27 cellular contexts compared by ENCODE assay signal in the genomic region with DNA sequence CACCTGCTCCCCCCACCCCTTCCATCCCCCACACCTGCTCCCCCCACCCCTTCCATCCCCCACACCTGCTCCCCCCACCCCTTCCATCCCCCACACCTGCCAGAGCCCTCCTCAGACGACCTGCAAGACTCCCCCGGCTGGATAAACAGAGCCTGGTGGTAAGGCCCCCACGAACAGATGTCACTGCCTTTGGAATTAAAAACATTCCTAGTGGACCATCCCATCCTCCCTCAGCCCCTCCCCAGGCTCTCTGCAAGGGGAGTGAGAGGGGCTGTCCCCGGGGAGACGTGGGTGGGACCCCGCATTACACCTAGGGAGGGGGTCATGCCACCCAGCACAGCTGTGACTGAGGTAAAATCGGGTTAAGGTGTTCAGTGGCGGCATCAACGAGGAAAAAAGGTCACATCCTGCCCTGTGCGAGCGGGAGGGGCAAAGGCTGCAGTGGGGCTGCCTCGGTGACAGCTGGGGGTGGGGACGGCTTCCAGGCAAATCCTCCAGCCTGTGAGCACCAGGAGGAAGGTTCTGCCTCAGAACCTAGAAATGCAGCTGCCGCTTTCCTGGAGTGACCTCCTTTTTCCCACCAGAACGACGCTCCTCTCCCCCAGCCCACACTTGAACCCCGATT. TPM values are rescaled to one million over a fixed set of nuclear protein-coding genes. Genes with fewer than 3 reads are reported as not detected.
DNase-seq lines count a peak whose midpoint lies in the region; ATAC-seq, FAIRE-seq and TF ChIP-seq lines count a peak whose summit lies in the region.
"Had no signal": no experiment of that assay in that cellular context is flagged by ENCODE, and none has a peak within 500 bp of the region (broad histone marks: within the 10 kb centered on the region; RNA-seq: fewer than 3 reads in every experiment).

No MANE protein-coding gene starts in this region.

- H4K91ac ChIP-seq in H1 (replicated peaks; ENCODE audit: insufficient read length, low read length): no peak overlapping the region

- H3K27ac Mint-ChIP-seq in activated T-cell treated with anti-CD3 and anti-CD28 coated beads, Interleukin-2, amount 50 U/mL, for 72 hours: peak overlapping the region; percentile 42
- no peak overlapping the region for H3K27ac Mint-ChIP-seq in nephron progenitor cell
- H3K27ac Mint-ChIP-seq: activated CD8-positive, alpha-beta T cell treated with anti-CD3 and anti-CD28 coated beads, Interleukin-2, amount 10 ng/mL, durations not matched to agents 7 days and 5 days; activated naive CD4-positive, alpha-beta T cell treated with anti-CD3 and anti-CD28 coated beads, Interleukin-2, amount 10 ng/mL, durations not matched to agents 7 days and 5 days had no signal

- no peak for ATAC-seq in activated T-cell treated with anti-CD3 and anti-CD28 coated beads, Interleukin-2, amount 50 U/mL, for 72 hours (replicated peaks in 1 of 2)
- ATAC-seq in activated T-cell treated with anti-CD3 and anti-CD28 coated beads, Interleukin-2, amount 50 U/mL, for 4 hours: no peak
- ATAC-seq in Panc1: peak; percentile 54
- ATAC-seq: activated CD8-positive, alpha-beta T cell treated with anti-CD3 and anti-CD28 coated beads, Interleukin-2, amount 10 ng/mL, durations not matched to agents 7 days and 5 days; left lung; mucosa of descending colon; stimulated activated naive CD8-positive, alpha-beta T cell treated with anti-CD3 and anti-CD28 coated beads, Interleukin-15, Interleukin-2, amounts not matched to agents 100 U/mL and 50 U/mL, for 24 hours had no signal

- no peak overlapping the region for H3K56ac ChIP-seq in H1 (replicated peaks; ENCODE audit: insufficient read length, low read depth, low read length)

- no peak overlapping the region for H3K23ac ChIP-seq in H1 (ENCODE audit: insufficient read length)

- H4K20me1 ChIP-seq in H1 (replicated peaks in 1 of 2; ENCODE audit: control insufficient read depth in 1 of 2, insufficient read depth in 2 of 2, low read length in 2 of 2): peaks cover 6 to 13% of the 10 kb centered on the region in 2 experiments

- H3K4me3 Mint-ChIP-seq in activated T-cell treated with anti-CD3 and anti-CD28 coated beads, Interleukin-2, amount 50 U/mL, for 72 hours: no peak overlapping the region
- no peak overlapping the region for H3K4me3 Mint-ChIP-seq in activated T-cell treated with anti-CD3 and anti-CD28 coated beads, Interleukin-2, amount 50 U/mL, for 4 hours
- no peak overlapping the region for H3K4me3 Mint-ChIP-seq in nephron progenitor cell
- H3K4me3 Mint-ChIP-seq: activated CD8-positive, alpha-beta T cell treated with anti-CD3 and anti-CD28 coated beads, Interleukin-2, amount 10 ng/mL, durations not matched to agents 7 days and 5 days; activated naive CD4-positive, alpha-beta T cell treated with anti-CD3 and anti-CD28 coated beads, Interleukin-2, amount 10 ng/mL, durations not matched to agents 7 days and 5 days; immature natural killer cell had no signal

- H3K27ac ChIP-seq in Panc1 (ENCODE audit: low read length): no peak overlapping the region
- H3K27ac ChIP-seq in H1 (ENCODE audit: low read depth, low read length): no peak overlapping the region
- H3K27ac ChIP-seq: epithelial cell of prostate, hepatocyte, left lung had no signal

- no peak overlapping the region for H2BK120ac ChIP-seq in H1 (replicated peaks; ENCODE audit: low read depth, low read length)

- no peaks in the 10 kb centered on the region for H3K36me3 Mint-ChIP-seq in activated T-cell treated with anti-CD3 and anti-CD28 coated beads, Interleukin-2, amount 50 U/mL, for 72 hours (ENCODE audit: insufficient read depth in 2 of 2)
- no peaks in the 10 kb centered on the region for H3K36me3 Mint-ChIP-seq in activated T-cell treated with anti-CD3 and anti-CD28 coated beads, Interleukin-2, amount 50 U/mL, for 4 hours (ENCODE audit: insufficient read depth)
- H3K36me3 Mint-ChIP-seq in nephron progenitor cell (ENCODE audit: low read depth): no peaks in the 10 kb centered on the region

- no peak overlapping the region for H4K5ac ChIP-seq in H1 (ENCODE audit: insufficient read length, low read depth, low read length)

- TF ChIP-seq CTCF in Panc1 (IDR thresholded peaks at IDR 0.05): no peak
- TF ChIP-seq CTCF in H1 (IDR thresholded peaks at IDR 0.05; ENCODE audit: control extremely low read depth in 1 of 3, insufficient read depth in 1 of 3, low read depth in 1 of 3, low read length in 3 of 3): no peak
- TF ChIP-seq CTCF in D721Med (IDR thresholded peaks at IDR 0.05; ENCODE audit: insufficient read depth, missing control alignments): no peak
- TF ChIP-seq CTCF in nephron progenitor cell (IDR thresholded peaks at IDR 0.05): no peak

- H2AFZ ChIP-seq in H1 (ENCODE audit: low read length): no peak overlapping the region
- H2AFZ ChIP-seq: hepatocyte had no signal

- H2BK20ac ChIP-seq in H1 (ENCODE audit: low read length): no peak overlapping the region

- H3K4me3 ChIP-seq in Panc1 (ENCODE audit: low read depth in 2 of 2, low read length in 2 of 2): no peak overlapping the region
- no peak overlapping the region for H3K4me3 ChIP-seq in H1 (ENCODE audit: extremely low read depth in 1 of 4, insufficient read depth in 2 of 4, low read depth in 3 of 4, low read length in 4 of 4)
- H3K4me3 ChIP-seq: hepatocyte, left lung, mucosa of descending colon had no signal

- H3K9me3 Mint-ChIP-seq in activated T-cell treated with anti-CD3 and anti-CD28 coated beads, Interleukin-2, amount 50 U/mL, for 72 hours: no peaks in the 10 kb centered on the region
- no peaks in the 10 kb centered on the region for H3K9me3 Mint-ChIP-seq in activated T-cell treated with anti-CD3 and anti-CD28 coated beads, Interleukin-2, amount 50 U/mL, for 4 hours
- no peaks in the 10 kb centered on the region for H3K9me3 Mint-ChIP-seq in nephron progenitor cell
- H3K9me3 Mint-ChIP-seq: activated naive CD4-positive, alpha-beta T cell treated with anti-CD3 and anti-CD28 coated beads, Interleukin-2, amount 10 ng/mL, durations not matched to agents 7 days and 5 days; immature natural killer cell had no signal

- POLR2A ChIA-PET in Panc1 (lab: Charles Lee) (no interaction called here), H1 (lab: Charles Lee; ENCODE audit: partially characterized antibody) (no interaction called here)

- no peak overlapping the region for H2AK5ac ChIP-seq in H1 (ENCODE audit: low read depth, low read length)

- no peak for DNase-seq in activated T-cell treated with anti-CD3 and anti-CD28 coated beads, Interleukin-2, amount 50 U/mL, for 72 hours
- DNase-seq in activated T-cell treated with anti-CD3 and anti-CD28 coated beads, Interleukin-2, amount 50 U/mL, for 4 hours: no peak
- DNase-seq in Panc1 (ENCODE audit: low read depth, low spot score) (no peak), H1 (ENCODE audit: low read depth in 1 of 2, low spot score in 2 of 2) (no peak), urothelium cell line (ENCODE audit: low spot score) (peak; percentile 7), D721Med (ENCODE audit: insufficient read length, low spot score) (no peak), NCI-H1417 (lab: John Stamatoyannopoulos, UW) (no peak), nephron progenitor cell (no peak)
- DNase-seq: 8988T; activated CD4-positive, CD25-positive, alpha-beta regulatory T cell treated with anti-CD3 and anti-CD28 coated beads, Interleukin-2, amount 50 U/mL, for 72 hours; activated CD8-positive, alpha-beta T cell treated with anti-CD3 and anti-CD28 coated beads, Interleukin-2, amount 10 ng/mL, durations not matched to agents 7 days and 5 days; activated naive CD4-positive, alpha-beta T cell treated with anti-CD3 and anti-CD28 coated beads, Interleukin-2, amount 10 ng/mL, durations not matched to agents 7 days and 5 days; AML-193; amygdala; GOT3; immature natural killer cell; mucosa of descending colon; NCI-H1092; NCI-H2081 treated with DMSO at 0.1 percent for 48 hours; NCI-H510A; stimulated activated CD4-positive, alpha-beta T cell treated with anti-CD3 and anti-CD28 coated beads, Interleukin-4, amount 100 ng/mL, for 24 hours; stimulated activated naive CD8-positive, alpha-beta T cell treated with anti-CD3 and anti-CD28 coated beads, Interleukin-15, Interleukin-2, amounts not matched to agents 100 U/mL and 50 U/mL, for 24 hours had no signal

- H3K79me2 ChIP-seq in H1 (ENCODE audit: control insufficient read depth in 1 of 2, insufficient read depth in 2 of 2, low read length in 2 of 2): no peaks in the 10 kb centered on the region
- H3K79me2 ChIP-seq: hepatocyte had no signal

- 0 out of 2 replicates have a peak overlapping the region, but pooled peaks have one; percentile 29 for H2BK15ac ChIP-seq in H1 (ENCODE audit: low read length)

- no peak overlapping the region for H3K4ac ChIP-seq in H1 (replicated peaks; ENCODE audit: insufficient read length, low read depth, low read length)

- TF ChIP-seq EP300 in H1 (IDR thresholded peaks at IDR 0.05; ENCODE audit: borderline replicate concordance in 1 of 2, low read depth in 2 of 2, low read length in 2 of 2): no peak

- in situ Hi-C loops in Panc1 (cut with HindIII; ENCODE audit: low pct_unique_long_range_greater_than_20kb, low sequenced_read_pairs): no loop called here

- H3K9me3 ChIP-seq in Panc1 (ENCODE audit: control insufficient read depth, insufficient read depth, low read depth, low read length): no peaks in the 10 kb centered on the region
- no peaks in the 10 kb centered on the region for H3K9me3 ChIP-seq in H1 (ENCODE audit: insufficient read depth in 2 of 2, low read depth in 1 of 2, low read length in 1 of 2)
- H3K9me3 ChIP-seq: left lung, mucosa of descending colon had no signal

- H3K14ac ChIP-seq in H1 (ENCODE audit: insufficient read length): no peak overlapping the region

- H3K4me1 ChIP-seq in Panc1 (ENCODE audit: control insufficient read depth, insufficient read depth, low read length) (peaks cover 6% of the 10 kb centered on the region), H1 (replicated peaks in 1 of 4; ENCODE audit: control insufficient read depth in 3 of 4, insufficient read depth in 4 of 4, low read length in 3 of 4) (peaks cover 0 to 16% (median 9%) of the 10 kb centered on the region in 4 experiments; a peak in 6 of 7 replicates)

- H2BK5ac ChIP-seq in H1 (ENCODE audit: low read depth, low read length): no peak overlapping the region

- no peaks in the 10 kb centered on the region for H3K4me1 Mint-ChIP-seq in activated T-cell treated with anti-CD3 and anti-CD28 coated beads, Interleukin-2, amount 50 U/mL, for 72 hours (ENCODE audit: low read depth)
- no peaks in the 10 kb centered on the region for H3K4me1 Mint-ChIP-seq in activated T-cell treated with anti-CD3 and anti-CD28 coated beads, Interleukin-2, amount 50 U/mL, for 4 hours (ENCODE audit: low read depth)
- H3K4me1 Mint-ChIP-seq in nephron progenitor cell: peaks cover 84% of the 10 kb centered on the region
- H3K4me1 Mint-ChIP-seq: activated naive CD4-positive, alpha-beta T cell treated with anti-CD3 and anti-CD28 coated beads, Interleukin-2, amount 10 ng/mL, durations not matched to agents 7 days and 5 days had no signal

- H3K27me3 ChIP-seq in Panc1 (ENCODE audit: control insufficient read depth, insufficient read depth, low read length) (no peaks in the 10 kb centered on the region), H1 (replicated peaks in 1 of 4; ENCODE audit: control insufficient read depth in 3 of 4, extremely low read depth in 1 of 4, insufficient read depth in 3 of 4, low read length in 3 of 4) (peaks cover 0 to 14% (median 6%) of the 10 kb centered on the region in 4 experiments; a peak in 5 of 7 replicates)
- H3K27me3 ChIP-seq: hepatocyte, left lung had no signal

- no peak overlapping the region for H2BK12ac ChIP-seq in H1 (ENCODE audit: low read depth, low read length)

- H3K36me3 ChIP-seq in Panc1 (ENCODE audit: control insufficient read depth, insufficient read depth, low read length): no peaks in the 10 kb centered on the region
- H3K36me3 ChIP-seq in H1 (ENCODE audit: control insufficient read depth in 2 of 4, insufficient read depth in 4 of 4, low read length in 3 of 4): no peaks in the 10 kb centered on the region; a peak in 1 of 8 replicates

- CTCF ChIA-PET in Panc1 (lab: Charles Lee): no interaction called here
- CTCF ChIA-PET in H1 (lab: Charles Lee; ENCODE audit: partially characterized antibody): interaction anchor here (0.6 to 6.3 kb wide), 4 partner anchors 10 to 230 kb away, joined by 3 to 41 read pairs (median 4); no protein-coding TSS in a partner anchor

- H4K8ac ChIP-seq in H1 (ENCODE audit: extremely low read depth, insufficient read depth, low read length): no peak overlapping the region

- TF ChIP-seq POLR2A in H1 (IDR thresholded peaks at IDR 0.05; ENCODE audit: control extremely low read depth in 1 of 2, low read depth in 2 of 2, low read length in 2 of 2): no peak

- TF ChIP-seq RAD21 in H1 (IDR thresholded peaks at IDR 0.05 in 1 of 2, conservative IDR thresholded peaks at IDR 0.05 in 1 of 2; ENCODE audit: low read depth in 2 of 2, low read length in 2 of 2): no peak

- H3K18ac ChIP-seq in H1 (ENCODE audit: extremely low read depth, low read length): no peak overlapping the region

- H3K27me3 Mint-ChIP-seq in activated T-cell treated with anti-CD3 and anti-CD28 coated beads, Interleukin-2, amount 50 U/mL, for 72 hours (ENCODE audit: low read depth): no peaks in the 10 kb centered on the region
- no peaks in the 10 kb centered on the region for H3K27me3 Mint-ChIP-seq in activated T-cell treated with anti-CD3 and anti-CD28 coated beads, Interleukin-2, amount 50 U/mL, for 4 hours (ENCODE audit: low read depth)
- peaks cover 11% of the 10 kb centered on the region for H3K27me3 Mint-ChIP-seq in nephron progenitor cell (ENCODE audit: low read depth, poor library complexity)
- H3K27me3 Mint-ChIP-seq: activated naive CD4-positive, alpha-beta T cell treated with anti-CD3 and anti-CD28 coated beads, Interleukin-2, amount 10 ng/mL, durations not matched to agents 7 days and 5 days had no signal

- no peaks in the 10 kb centered on the region for H3K79me1 ChIP-seq in H1 (ENCODE audit: low read depth, low read length)

- no peak overlapping the region for H3K4me2 ChIP-seq in H1 (ENCODE audit: insufficient read depth in 1 of 2, low read depth in 2 of 2, low read length in 2 of 2)
- H3K4me2 ChIP-seq: hepatocyte had no signal

- peaks cover 7% of the 10 kb centered on the region; the same call in 1 of the 2 replicates for H3K23me2 ChIP-seq in H1 (ENCODE audit: low read depth, low read length)

- FAIRE-seq in H1 (lab: Jason Lieb, UNC): no peak
- FAIRE-seq in urothelium cell line (lab: Jason Lieb, UNC): no peak
- FAIRE-seq in D721Med (lab: Jason Lieb, UNC): no peak
- FAIRE-seq: GM12892, GM19239 had no signal

- no TSS peak for BruUV-seq in Panc1 (replicated peaks; lab: Mats Ljungman, UMichigan)

- WGBS in H1 (ENCODE audit: extremely low coverage in 1 of 2, insufficient coverage in 1 of 2, insufficient read length in 1 of 2, insufficient replicate concordance in 2 of 2, low coverage in 1 of 2, low lambda C conversion rate in 2 of 2, missing lambda C conversion rate in 1 of 2), 2 experiments: 76% methylated on average over 17 of the region's 17 CpGs; no CpG with 5 or more reads in 1 of the 2 experiments

- intact Hi-C loops in Panc1 (cut with micrococcal nuclease; ENCODE audit: unreplicated experiment): no loop called here

- no peak overlapping the region for H3K9ac ChIP-seq in H1 (replicated peaks in 1 of 4; ENCODE audit: extremely low read depth in 1 of 4, low read depth in 3 of 4, low read length in 3 of 4)

RNA-seq across cellular contexts. Expression of a gene that starts 38.7 kb away (rescaled TPM):
- 10 to 100 TPM; 10.3 to 12.0 TPM for total RNA-seq in activated T-cell treated with anti-CD3 and anti-CD28 coated beads, Interleukin-2, amount 50 U/mL, for 72 hours
- total RNA-seq in activated T-cell treated with anti-CD3 and anti-CD28 coated beads, Interleukin-2, amount 50 U/mL, for 4 hours: 10 to 100 TPM; 21.6 to 22.5 (median 22.1) TPM
- 10.2 TPM for total RNA-seq in Panc1 (2021; ENCODE audit: unreplicated experiment)
- polyA plus RNA-seq in Panc1 (2012; ENCODE audit: insufficient read length): 10.7 TPM
- total RNA-seq in H1 (2021; fragmentation: NEBNext Ultra II Directional; extraction: Animal tissue kit (Norgen Biotek cat#: 25700)): 17.2 and 17.4 TPM in 2 replicates
- 13.4 and 13.8 TPM in 2 replicates for polyA plus RNA-seq in H1 (2011; rRNA removed)
- 14.0 TPM for polyA plus RNA-seq in H1 (2011; cell fraction: cytosol; rRNA removed)
- polyA plus RNA-seq in H1 (2011; cell fraction: nucleus; rRNA removed): 13.2 TPM
- polyA plus RNA-seq in H1 (2012, experiment 1 of 2): 16.6 to 18.0 TPM (median 16.9 TPM) in 4 replicates
- 20.1 TPM for polyA plus RNA-seq in H1 (2012, experiment 2 of 2)
- 11.2 TPM for polyA plus RNA-seq in H1 (2013, experiment 1 of 2)
- 11.6 TPM for polyA plus RNA-seq in H1 (2013, experiment 2 of 2)
- polyA minus RNA-seq in H1 (2011; rRNA and poly(A)+ RNA removed): 11.7 and 14.6 TPM in 2 replicates
- 7.2 TPM for polyA minus RNA-seq in H1 (2011; cell fraction: cytosol; rRNA and poly(A)+ RNA removed)
- polyA minus RNA-seq in H1 (2011; cell fraction: nucleus; rRNA and poly(A)+ RNA removed): 18.9 TPM

RNA-seq across cellular contexts. Expression of a gene that starts 56.1 kb away (rescaled TPM):
- 1 to 10 TPM; 1.2 to 1.7 TPM for total RNA-seq in activated T-cell treated with anti-CD3 and anti-CD28 coated beads, Interleukin-2, amount 50 U/mL, for 72 hours
- total RNA-seq in activated T-cell treated with anti-CD3 and anti-CD28 coated beads, Interleukin-2, amount 50 U/mL, for 4 hours: under 1 TPM; 0.18 to 0.49 (median 0.18) TPM
- 126 TPM for total RNA-seq in Panc1 (2021; ENCODE audit: unreplicated experiment)
- polyA plus RNA-seq in Panc1 (2012; ENCODE audit: insufficient read length): 134 TPM
- total RNA-seq in H1 (2021; fragmentation: NEBNext Ultra II Directional; extraction: Animal tissue kit (Norgen Biotek cat#: 25700)): 88.4 and 94.1 TPM in 2 replicates
- 107 and 205 TPM in 2 replicates for polyA plus RNA-seq in H1 (2011; rRNA removed)
- polyA plus RNA-seq in H1 (2011; cell fraction: cytosol; rRNA removed): 64.0 TPM
- 91.0 TPM for polyA plus RNA-seq in H1 (2011; cell fraction: nucleus; rRNA removed)
- 66.9 to 74.9 TPM (median 72.0 TPM) in 4 replicates for polyA plus RNA-seq in H1 (2012, experiment 1 of 2)
- 66.3 TPM for polyA plus RNA-seq in H1 (2012, experiment 2 of 2)
- 53.1 TPM for polyA plus RNA-seq in H1 (2013, experiment 1 of 2)
- polyA plus RNA-seq in H1 (2013, experiment 2 of 2): 63.6 TPM
- polyA minus RNA-seq in H1 (2011; rRNA and poly(A)+ RNA removed): 85.6 and 114 TPM in 2 replicates
- polyA minus RNA-seq in H1 (2011; cell fraction: cytosol; rRNA and poly(A)+ RNA removed): 74.2 TPM
- polyA minus RNA-seq in H1 (2011; cell fraction: nucleus; rRNA and poly(A)+ RNA removed): 46.8 TPM

Comparison
In these comparisons a context has a peak if more than half of its experiments do, and no peak if none do; other contexts are left out.
1. RNA of a gene that starts 56.1 kb away (total RNA-seq): 126 TPM in Panc1 (single experiment) and 88.4 to 94.1 TPM in H1; 1.2 to 1.7 TPM in activated T-cell treated with anti-CD3 and anti-CD28 coated beads, Interleukin-2, amount 50 U/mL, for 72 hours and 0.18 to 0.49 TPM in activated T-cell treated with anti-CD3 and anti-CD28 coated beads, Interleukin-2, amount 50 U/mL, for 4 hours; every median in the first group is over 10 times any median in the second.